Comparison of ENCODE assay signal across 3 cellular contexts in the genomic region with DNA sequence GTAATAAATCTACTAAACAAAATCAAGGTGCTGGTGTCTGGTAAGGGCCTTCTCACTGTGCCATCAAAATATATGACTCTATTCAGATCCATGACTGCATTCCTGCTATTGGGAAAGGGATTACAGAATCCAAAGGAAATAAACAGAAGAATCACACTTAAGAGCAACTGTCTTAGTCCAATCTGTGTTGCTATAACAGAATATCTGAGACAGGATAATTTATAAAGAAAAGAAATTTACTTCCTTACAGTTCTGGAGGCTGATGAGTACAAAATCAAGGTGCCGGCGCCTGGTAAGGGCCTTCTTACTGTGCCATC.
TF ChIP-seq lines count a peak whose summit lies in the region.

No MANE protein-coding gene starts in this region.

TF ChIP-seq in SK-N-SH, 30 proteins besides CTCF, POLR2A, EP300 and RAD21 (continues in another document):
- TF ChIP-seq YY1 (IDR thresholded peaks at IDR 0.05; ENCODE audit: low read depth) (no peak), FOXM1 (IDR thresholded peaks at IDR 0.05; ENCODE audit: low read depth) (no peak), RCOR1 (IDR thresholded peaks at IDR 0.05; ENCODE audit: low read length) (no peak), FOXJ3 (CRISPR knock-in tag; IDR thresholded peaks at IDR 0.05) (no peak), MEF2A (IDR thresholded peaks at IDR 0.05; ENCODE audit: borderline replicate concordance, low read depth) (no peak), GABPA (IDR thresholded peaks at IDR 0.05; ENCODE audit: low read depth) (no peak), EZH2phosphoT487 (IDR thresholded peaks at IDR 0.05; ENCODE audit: borderline replicate concordance, low read depth) (no peak)
- TF ChIP-seq, protein P1, sequence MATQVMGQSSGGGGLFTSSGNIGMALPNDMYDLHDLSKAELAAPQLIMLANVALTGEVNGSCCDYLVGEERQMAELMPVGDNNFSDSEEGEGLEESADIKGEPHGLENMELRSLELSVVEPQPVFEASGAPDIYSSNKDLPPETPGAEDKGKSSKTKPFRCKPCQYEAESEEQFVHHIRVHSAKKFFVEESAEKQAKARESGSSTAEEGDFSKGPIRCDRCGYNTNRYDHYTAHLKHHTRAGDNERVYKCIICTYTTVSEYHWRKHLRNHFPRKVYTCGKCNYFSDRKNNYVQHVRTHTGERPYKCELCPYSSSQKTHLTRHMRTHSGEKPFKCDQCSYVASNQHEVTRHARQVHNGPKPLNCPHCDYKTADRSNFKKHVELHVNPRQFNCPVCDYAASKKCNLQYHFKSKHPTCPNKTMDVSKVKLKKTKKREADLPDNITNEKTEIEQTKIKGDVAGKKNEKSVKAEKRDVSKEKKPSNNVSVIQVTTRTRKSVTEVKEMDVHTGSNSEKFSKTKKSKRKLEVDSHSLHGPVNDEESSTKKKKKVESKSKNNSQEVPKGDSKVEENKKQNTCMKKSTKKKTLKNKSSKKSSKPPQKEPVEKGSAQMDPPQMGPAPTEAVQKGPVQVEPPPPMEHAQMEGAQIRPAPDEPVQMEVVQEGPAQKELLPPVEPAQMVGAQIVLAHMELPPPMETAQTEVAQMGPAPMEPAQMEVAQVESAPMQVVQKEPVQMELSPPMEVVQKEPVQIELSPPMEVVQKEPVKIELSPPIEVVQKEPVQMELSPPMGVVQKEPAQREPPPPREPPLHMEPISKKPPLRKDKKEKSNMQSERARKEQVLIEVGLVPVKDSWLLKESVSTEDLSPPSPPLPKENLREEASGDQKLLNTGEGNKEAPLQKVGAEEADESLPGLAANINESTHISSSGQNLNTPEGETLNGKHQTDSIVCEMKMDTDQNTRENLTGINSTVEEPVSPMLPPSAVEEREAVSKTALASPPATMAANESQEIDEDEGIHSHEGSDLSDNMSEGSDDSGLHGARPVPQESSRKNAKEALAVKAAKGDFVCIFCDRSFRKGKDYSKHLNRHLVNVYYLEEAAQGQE (IDR thresholded peaks at IDR 0.05; ENCODE audit: low read depth, low read length), result no peak
- TF ChIP-seq, protein P2, sequence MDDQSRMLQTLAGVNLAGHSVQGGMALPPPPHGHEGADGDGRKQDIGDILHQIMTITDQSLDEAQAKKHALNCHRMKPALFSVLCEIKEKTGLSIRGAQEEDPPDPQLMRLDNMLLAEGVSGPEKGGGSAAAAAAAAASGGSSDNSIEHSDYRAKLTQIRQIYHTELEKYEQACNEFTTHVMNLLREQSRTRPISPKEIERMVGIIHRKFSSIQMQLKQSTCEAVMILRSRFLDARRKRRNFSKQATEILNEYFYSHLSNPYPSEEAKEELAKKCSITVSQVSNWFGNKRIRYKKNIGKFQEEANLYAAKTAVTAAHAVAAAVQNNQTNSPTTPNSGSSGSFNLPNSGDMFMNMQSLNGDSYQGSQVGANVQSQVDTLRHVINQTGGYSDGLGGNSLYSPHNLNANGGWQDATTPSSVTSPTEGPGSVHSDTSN (IDR thresholded peaks at IDR 0.05), result no peak
- TF ChIP-seq, protein P3, sequence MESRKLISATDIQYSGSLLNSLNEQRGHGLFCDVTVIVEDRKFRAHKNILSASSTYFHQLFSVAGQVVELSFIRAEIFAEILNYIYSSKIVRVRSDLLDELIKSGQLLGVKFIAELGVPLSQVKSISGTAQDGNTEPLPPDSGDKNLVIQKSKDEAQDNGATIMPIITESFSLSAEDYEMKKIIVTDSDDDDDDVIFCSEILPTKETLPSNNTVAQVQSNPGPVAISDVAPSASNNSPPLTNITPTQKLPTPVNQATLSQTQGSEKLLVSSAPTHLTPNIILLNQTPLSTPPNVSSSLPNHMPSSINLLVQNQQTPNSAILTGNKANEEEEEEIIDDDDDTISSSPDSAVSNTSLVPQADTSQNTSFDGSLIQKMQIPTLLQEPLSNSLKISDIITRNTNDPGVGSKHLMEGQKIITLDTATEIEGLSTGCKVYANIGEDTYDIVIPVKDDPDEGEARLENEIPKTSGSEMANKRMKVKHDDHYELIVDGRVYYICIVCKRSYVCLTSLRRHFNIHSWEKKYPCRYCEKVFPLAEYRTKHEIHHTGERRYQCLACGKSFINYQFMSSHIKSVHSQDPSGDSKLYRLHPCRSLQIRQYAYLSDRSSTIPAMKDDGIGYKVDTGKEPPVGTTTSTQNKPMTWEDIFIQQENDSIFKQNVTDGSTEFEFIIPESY (IDR thresholded peaks at IDR 0.05; ENCODE audit: borderline replicate concordance, low read depth), result no peak

TF ChIP-seq in SK-N-SH treated with all-trans-retinoic acid at 6 μM for 48 hours, 23 proteins besides CTCF, POLR2A, EP300 and RAD21:
- no peak for TF ChIP-seq PPARA (CRISPR knock-in tag; IDR thresholded peaks at IDR 0.05; ENCODE audit: borderline replicate concordance)
- TF ChIP-seq ISL1 (CRISPR knock-in tag; IDR thresholded peaks at IDR 0.05), result no peak
- TF ChIP-seq OSR1 (CRISPR knock-in tag; IDR thresholded peaks at IDR 0.05), result no peak
- TF ChIP-seq ZNF70 (CRISPR knock-in tag; IDR thresholded peaks at IDR 0.05), result no peak
- TF ChIP-seq GLIS3 (CRISPR knock-in tag; IDR thresholded peaks at IDR 0.05), result no peak
- TF ChIP-seq, protein P4, sequence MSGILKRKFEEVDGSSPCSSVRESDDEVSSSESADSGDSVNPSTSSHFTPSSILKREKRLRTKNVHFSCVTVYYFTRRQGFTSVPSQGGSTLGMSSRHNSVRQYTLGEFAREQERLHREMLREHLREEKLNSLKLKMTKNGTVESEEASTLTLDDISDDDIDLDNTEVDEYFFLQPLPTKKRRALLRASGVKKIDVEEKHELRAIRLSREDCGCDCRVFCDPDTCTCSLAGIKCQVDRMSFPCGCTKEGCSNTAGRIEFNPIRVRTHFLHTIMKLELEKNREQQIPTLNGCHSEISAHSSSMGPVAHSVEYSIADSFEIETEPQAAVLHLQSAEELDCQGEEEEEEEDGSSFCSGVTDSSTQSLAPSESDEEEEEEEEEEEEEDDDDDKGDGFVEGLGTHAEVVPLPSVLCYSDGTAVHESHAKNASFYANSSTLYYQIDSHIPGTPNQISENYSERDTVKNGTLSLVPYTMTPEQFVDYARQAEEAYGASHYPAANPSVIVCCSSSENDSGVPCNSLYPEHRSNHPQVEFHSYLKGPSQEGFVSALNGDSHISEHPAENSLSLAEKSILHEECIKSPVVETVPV (CRISPR knock-in tag; IDR thresholded peaks at IDR 0.05), result no peak

TF ChIP-seq in endothelial cell of umbilical vein, 7 proteins besides CTCF, POLR2A, EP300 and RAD21:
- no peak for TF ChIP-seq EZH2 (IDR thresholded peaks at IDR 0.05; ENCODE audit: borderline replicate concordance, low read depth, low read length, severe bottlenecking)
- TF ChIP-seq, protein P5, sequence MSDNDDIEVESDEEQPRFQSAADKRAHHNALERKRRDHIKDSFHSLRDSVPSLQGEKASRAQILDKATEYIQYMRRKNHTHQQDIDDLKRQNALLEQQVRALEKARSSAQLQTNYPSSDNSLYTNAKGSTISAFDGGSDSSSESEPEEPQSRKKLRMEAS (IDR thresholded peaks at IDR 0.05; ENCODE audit: insufficient read depth, insufficient read length), result no peak
- TF ChIP-seq POLR2AphosphoS5 (IDR thresholded peaks at IDR 0.05; ENCODE audit: insufficient read depth, low read depth, low read length), result no peak
- TF ChIP-seq JUN (IDR thresholded peaks at IDR 0.05; ENCODE audit: borderline replicate concordance, insufficient read depth, insufficient read length, low read depth), result no peak
- TF ChIP-seq FOS (IDR thresholded peaks at IDR 0.05; ENCODE audit: borderline replicate concordance, insufficient read depth, low read length), result no peak
- no peak for TF ChIP-seq MYC (IDR thresholded peaks at IDR 0.05; ENCODE audit: low read depth, low read length)
- no peak for TF ChIP-seq GATA2 (IDR thresholded peaks at IDR 0.05; ENCODE audit: insufficient read depth, insufficient read length, low read depth, low read length)
